8 cellular contexts compared by ENCODE assay signal in the genomic region with DNA sequence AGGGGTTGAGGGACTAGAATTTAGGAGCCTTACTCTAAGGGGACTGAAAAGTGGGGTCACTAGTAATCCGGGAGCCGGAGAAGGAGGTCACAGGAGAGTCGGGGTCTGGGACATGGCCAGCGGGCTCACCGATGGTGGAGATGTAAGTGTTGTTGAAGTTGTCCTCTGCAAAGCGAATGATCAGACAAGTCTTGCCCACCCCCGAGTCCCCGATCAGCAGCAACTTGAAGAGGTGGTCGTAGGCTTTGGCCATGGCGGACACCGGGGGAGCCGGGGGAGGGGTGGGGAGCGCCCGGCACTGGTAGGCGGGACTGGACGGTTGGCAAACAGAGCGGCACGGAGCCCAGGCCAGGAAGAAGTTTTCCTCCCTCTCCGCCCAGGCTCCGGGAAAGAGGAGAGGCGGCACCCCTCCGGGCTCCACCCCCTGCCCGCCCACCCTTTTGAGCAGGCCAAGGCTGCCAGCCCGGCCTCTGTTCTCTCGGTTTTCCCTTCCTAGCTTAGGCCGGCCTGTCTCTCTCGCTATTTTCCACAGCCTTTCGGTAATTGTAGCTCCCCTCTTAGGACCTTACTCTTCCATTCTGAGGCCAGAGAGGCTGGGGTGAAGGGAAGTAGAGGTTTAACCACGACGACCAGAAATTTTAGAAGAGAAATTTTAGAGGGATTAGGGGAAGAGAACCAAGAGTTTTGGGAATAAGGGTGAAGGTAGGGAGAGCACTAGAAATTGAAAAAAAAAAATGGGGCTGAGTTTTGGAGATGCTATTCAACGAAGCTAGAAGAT. TPM values are rescaled to one million over a fixed set of nuclear protein-coding genes. Genes with fewer than 3 reads are reported as not detected.
DNase-seq lines count a peak whose midpoint lies in the region; ATAC-seq and TF ChIP-seq lines count a peak whose summit lies in the region.

A gene (minus strand): TSS at position 356 of the 778 bp plus-strand sequence. CDS start 103 bp downstream, at position 253.

- in situ Hi-C loops in ACHN (cut with HindIII; ENCODE audit: low pct_ligation_motif_present, low pct_unique_long_range_greater_than_20kb, low sequenced_read_pairs) = no loop called here

- no peaks in the 10 kb centered on the region for H3K36me3 Mint-ChIP-seq in glutamatergic neuron (ENCODE audit: unreplicated experiment)

- H3K4me1 Mint-ChIP-seq in glutamatergic neuron (ENCODE audit: low read depth, unreplicated experiment) = peaks cover 15% of the 10 kb centered on the region

- DNase-seq in ACHN = peak; percentile 94
- DNase-seq in NCI-H345 (lab: John Stamatoyannopoulos, UW) = peak; percentile 61
- DNase-seq in glutamatergic neuron = peak; percentile 66

- no peaks in the 10 kb centered on the region for H3K27me3 ChIP-seq in neutrophil

- H3K27ac Mint-ChIP-seq in glutamatergic neuron (ENCODE audit: unreplicated experiment) = peak within 1 kb of the TSS; percentile 33

- no peak for TF ChIP-seq CTCF in GM12875 (IDR thresholded peaks at IDR 0.05; ENCODE audit: borderline replicate concordance, insufficient read depth, low read depth, low read length)
- no peak for TF ChIP-seq CTCF in glutamatergic neuron (IDR thresholded peaks at IDR 0.05; ENCODE audit: partially characterized antibody, unreplicated experiment)
- TF ChIP-seq CTCF in neutrophil (IDR thresholded peaks at IDR 0.05) = no peak

- peak within 1 kb of the TSS; percentile 94 for H3K4me3 Mint-ChIP-seq in glutamatergic neuron (ENCODE audit: unreplicated experiment)

- H3K27ac ChIP-seq in adipose tissue (ENCODE audit: low read depth, low read length) (peak within 1 kb of the TSS; percentile 81), neutrophil (peak within 1 kb of the TSS; percentile 68)

- H3K36me3 ChIP-seq in neutrophil = no peaks in the 10 kb centered on the region

- WGBS in adipose tissue, 3 donors = 0 to 5% (median 1%) methylated on average over 28 to 31 of the region's 31 CpGs

- peaks cover 8% of the 10 kb centered on the region for H3K9me3 Mint-ChIP-seq in glutamatergic neuron (ENCODE audit: unreplicated experiment)

- H3K4me1 ChIP-seq in neutrophil (ENCODE audit: control insufficient read depth in 1 of 2, insufficient read depth in 1 of 2, low read depth in 1 of 2, low read length in 1 of 2) = peaks cover 39 to 42% of the 10 kb centered on the region in 2 experiments

- H3K9me3 ChIP-seq in neutrophil = no peaks in the 10 kb centered on the region

- H3K4me3 ChIP-seq in GM12875 (ENCODE audit: low read depth, low read length) = peak within 1 kb of the TSS; percentile 34
- peak within 1 kb of the TSS; percentile 43 to 58 for H3K4me3 ChIP-seq in neutrophil (ENCODE audit: low read depth in 1 of 2, low read length in 1 of 2)

- ATAC-seq in GM21390 (IDR thresholded peaks at IDR 0.05; ENCODE audit: unreplicated experiment) (no peak), GM21825 (IDR thresholded peaks at IDR 0.05; ENCODE audit: unreplicated experiment) (no peak)

- peaks cover 10% of the 10 kb centered on the region for H3K27me3 Mint-ChIP-seq in glutamatergic neuron (ENCODE audit: unreplicated experiment)

RNA-seq across cellular contexts. Expression of the gene that starts here (rescaled TPM):
- 100 to 1,000 TPM in 2 of 3 donors, 10 to 100 TPM in 1; 68.2 to 759 (median 165) TPM for polyA plus RNA-seq in adipose tissue
- 29.9 TPM for total RNA-seq in glutamatergic neuron (ENCODE audit: unreplicated experiment)
